ENCODE assay signal across 1 cellular context in genomic region chr19:29947871-29948270, GRCh38.
A peak's percentile ranks its signal among the peaks of the same experiment; 100 is the strongest.
TF ChIP-seq lines count a peak whose summit lies in the region.

No MANE protein-coding gene starts in this region.

TF ChIP-seq in K562, 482 proteins besides CTCF, POLR2A, EP300 and RAD21:
- TF ChIP-seq PBX2 (CRISPR knock-in tag; IDR thresholded peaks at IDR 0.05; ENCODE audit: low read depth), result no peak
- TF ChIP-seq PBX2 (tag; conservative IDR thresholded peaks at IDR 0.05; ENCODE audit: low read depth), result peak; percentile 82
- TF ChIP-seq NEUROD1 (IDR thresholded peaks at IDR 0.05; ENCODE audit: borderline replicate concordance, low read depth, low read length, partially characterized antibody), result no peak
- peak; percentile 89 for TF ChIP-seq MEIS2 (IDR thresholded peaks at IDR 0.05; ENCODE audit: partially characterized antibody)
- no peak for TF ChIP-seq NFIX (CRISPR knock-in tag; IDR thresholded peaks at IDR 0.05; ENCODE audit: low read depth)
- no peak for TF ChIP-seq ZNF184 (CRISPR knock-in tag; IDR thresholded peaks at IDR 0.05)
- no peak for TF ChIP-seq SFPQ (IDR thresholded peaks at IDR 0.05; ENCODE audit: low read depth, low read length)
- TF ChIP-seq ARID1B (IDR thresholded peaks at IDR 0.05), result no peak
- peak; percentile 60; the same call in 1 of the 2 replicates for TF ChIP-seq PKNOX1 (IDR thresholded peaks at IDR 0.05)
- TF ChIP-seq MAFG (tag; conservative IDR thresholded peaks at IDR 0.05), result peak; percentile 63
- no peak for TF ChIP-seq ZBTB34 (CRISPR knock-in tag; IDR thresholded peaks at IDR 0.05)
- TF ChIP-seq EHMT2 (IDR thresholded peaks at IDR 0.05), result 0 out of 2 replicates have a peak, but pooled peaks have one; percentile 24
- TF ChIP-seq ZBTB33 (CRISPR knock-in tag; IDR thresholded peaks at IDR 0.05), result no peak
- TF ChIP-seq C11orf30 (IDR thresholded peaks at IDR 0.05; ENCODE audit: low read depth), result peak; percentile 66; the same call in 1 of the 2 replicates
- no peak for TF ChIP-seq ZNF695 (CRISPR knock-in tag; IDR thresholded peaks at IDR 0.05)
- 0 out of 2 replicates have a peak, but pooled peaks have one; percentile 33 for TF ChIP-seq TCF3 (CRISPR knock-in tag; IDR thresholded peaks at IDR 0.05)
- TF ChIP-seq ZNF316 (IDR thresholded peaks at IDR 0.05), result peak; percentile 86
- TF ChIP-seq NFE2 (IDR thresholded peaks at IDR 0.05; ENCODE audit: low read depth), result no peak
- TF ChIP-seq CBFA2T3 (IDR thresholded peaks at IDR 0.05), result peak; percentile 42; the same call in 1 of the 2 replicates
- no peak for TF ChIP-seq PML (IDR thresholded peaks at IDR 0.05; ENCODE audit: low read length)
- TF ChIP-seq ZBED1 (IDR thresholded peaks at IDR 0.05), result no peak
- TF ChIP-seq NR2F6 (CRISPR knock-in tag; IDR thresholded peaks at IDR 0.05), result no peak
